In genomic region chr12:30725739-30726138, GRCh38 we compare ENCODE assay signal across 15 cellular contexts. TPM values are rescaled to one million over a fixed set of nuclear protein-coding genes. Genes with fewer than 3 reads are reported as not detected.
A peak's percentile ranks its signal among the peaks of the same experiment; 100 is the strongest.
DNase-seq lines count a peak whose midpoint lies in the region; ATAC-seq lines count a peak whose summit lies in the region.
"Had no signal": no experiment of that assay in that cellular context is flagged by ENCODE, and none has a peak within 500 bp of the region (broad histone marks: within the 10 kb centered on the region; RNA-seq: fewer than 3 reads in every experiment).

No MANE protein-coding gene starts in this region.

- peak; percentile 92 for DNase-seq in ELR (ENCODE audit: low read depth)
- peak; percentile 62 for DNase-seq in RPMI7951 (ENCODE audit: low read depth)
- peak; percentile 52 for DNase-seq in putamen (ENCODE audit: low spot score)
- no peak for DNase-seq in NCI-H1105 treated with DMSO at 0.1 percent for 48 hours (lab: John Stamatoyannopoulos, UW)
- no peak for DNase-seq in ecto neural progenitor cell (ENCODE audit: low spot score)
- no peak for DNase-seq in activated naive CD4-positive, alpha-beta T cell treated with anti-CD3 and anti-CD28 coated beads, Interleukin-2, amount 50 U/mL, for 16 hours
- DNase-seq in T-helper 1 cell, result no peak
- DNase-seq: activated T-cell treated with anti-CD3 and anti-CD28 coated beads, Interleukin-2, amount 50 U/mL, for 48 hours; colonic mucosa; DND-41; naive thymus-derived CD8-positive, alpha-beta T cell; NCI-H1694; OCI-M1; stimulated activated naive CD4-positive, alpha-beta T cell treated with Interleukin-2 at 50 U/mL for 16 hours had no signal

- peak; percentile 55 for ATAC-seq in esophagus mucosa
- ATAC-seq: naive thymus-derived CD8-positive, alpha-beta T cell had no signal

RNA-seq across cellular contexts. Expression of gene CAPRIN2, which starts 29.0 kb away (rescaled TPM):
- 15.5 and 15.7 TPM in 2 replicates for total RNA-seq in RPMI7951 (2014; rRNA removed; shearing (Covaris generic))
- total RNA-seq in esophagus mucosa, result 6.6 TPM

RNA-seq across cellular contexts. Expression of gene IPO8, which starts 30.1 kb away (rescaled TPM):
- 14.6 and 14.7 TPM in 2 replicates for total RNA-seq in RPMI7951 (2014; rRNA removed; shearing (Covaris generic))
- total RNA-seq in esophagus mucosa, result 29.7 TPM

Comparison
In these comparisons a context has a peak if more than half of its experiments do, and no peak if none do; other contexts are left out.
1. DNase-seq: peak in ELR (single experiment), RPMI7951 (single experiment) and putamen (single experiment); none in NCI-H1105 treated with DMSO at 0.1 percent for 48 hours (single experiment), ecto neural progenitor cell (single experiment), activated naive CD4-positive, alpha-beta T cell treated with anti-CD3 and anti-CD28 coated beads, Interleukin-2, amount 50 U/mL, for 16 hours (single experiment) and T-helper 1 cell (0 of 5).